23 cellular contexts compared by ENCODE assay signal in the genomic region with DNA sequence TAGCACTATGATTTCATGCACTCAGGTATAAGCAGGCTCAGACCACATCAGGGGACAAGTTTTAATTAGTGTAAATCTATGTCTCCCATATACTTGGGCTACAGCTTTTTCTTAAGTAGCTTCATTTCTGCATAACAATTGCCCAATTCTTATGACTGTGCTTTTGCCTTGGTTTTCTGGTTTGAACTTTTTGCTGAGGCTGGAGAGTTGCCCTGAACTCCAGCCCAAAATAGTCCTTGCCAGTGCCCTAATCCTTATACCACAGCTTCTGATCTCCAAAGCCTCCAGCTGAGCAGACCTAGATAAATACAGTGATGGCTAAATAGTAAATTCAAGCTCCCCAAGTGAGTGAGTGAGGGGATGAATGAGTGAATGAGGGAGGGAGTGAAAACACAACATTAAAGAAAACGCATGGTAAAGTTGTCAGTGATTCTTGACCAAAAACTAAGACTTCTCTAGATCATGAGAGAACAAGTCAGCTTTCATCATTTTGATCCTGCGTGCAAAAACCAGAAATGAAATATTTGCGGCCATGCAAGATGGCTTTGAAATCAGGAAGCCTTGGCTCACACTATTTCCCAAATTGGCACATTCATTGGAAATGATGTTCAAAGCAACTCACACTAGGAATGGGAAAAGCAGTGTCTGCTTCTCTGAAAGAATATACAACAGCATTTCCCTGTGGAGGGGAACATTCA.
DNase-seq lines count a peak whose midpoint lies in the region; ATAC-seq, FAIRE-seq and TF ChIP-seq lines count a peak whose summit lies in the region.
"Had no signal": no experiment of that assay in that cellular context is flagged by ENCODE, and none has a peak within 500 bp of the region (broad histone marks: within the 10 kb centered on the region; RNA-seq: fewer than 3 reads in every experiment).

No MANE protein-coding gene starts in this region.

- no peaks in the 10 kb centered on the region for H3K27me3 Mint-ChIP-seq in GM23338 (ENCODE audit: insufficient read depth, low read depth, poor library complexity)
- H3K27me3 Mint-ChIP-seq in astrocyte (ENCODE audit: low read depth, unreplicated experiment), result no peaks in the 10 kb centered on the region

- H3K27ac Mint-ChIP-seq in GM23338, result 0 out of 2 replicates have a peak overlapping the region, but pooled peaks have one; percentile 76
- no peak overlapping the region for H3K27ac Mint-ChIP-seq in astrocyte (ENCODE audit: unreplicated experiment)

- H3K79me2 ChIP-seq in GM23338 (replicated peaks; ENCODE audit: insufficient read depth) (no peaks in the 10 kb centered on the region), astrocyte (ENCODE audit: insufficient read depth, low read length) (no peaks in the 10 kb centered on the region)

- H3K4me3 ChIP-seq in GM23338 (no peak overlapping the region), astrocyte (ENCODE audit: insufficient read depth, low read depth, low read length) (no peak overlapping the region), foreskin fibroblast (ENCODE audit: low read depth in 1 of 2, low read length in 2 of 2) (no peak overlapping the region), subcutaneous abdominal adipose tissue (ENCODE audit: low read depth in 1 of 5, low read length in 5 of 5) (no peak overlapping the region)
- H3K4me3 ChIP-seq: lower lobe of right lung, transverse colon had no signal

- H3F3A ChIP-seq in GM23338 (replicated peaks; ENCODE audit: low read depth), result no peaks in the 10 kb centered on the region

- H3K27ac ChIP-seq in GM23338 (ENCODE audit: low read depth) (no peak overlapping the region), astrocyte (ENCODE audit: low read depth, low read length) (no peak overlapping the region), subcutaneous abdominal adipose tissue (ENCODE audit: low read depth, low read length) (peak overlapping the region; percentile 45)
- H3K27ac ChIP-seq: lower lobe of right lung, transverse colon had no signal

- H3K36me3 ChIP-seq in GM23338 (ENCODE audit: insufficient read depth), result no peaks in the 10 kb centered on the region
- no peaks in the 10 kb centered on the region for H3K36me3 ChIP-seq in astrocyte (ENCODE audit: insufficient read depth, low read length)
- H3K36me3 ChIP-seq in subcutaneous abdominal adipose tissue (ENCODE audit: control insufficient read depth in 5 of 5, insufficient read depth in 5 of 5, low read length in 5 of 5), result no peaks in the 10 kb centered on the region
- H3K36me3 ChIP-seq: lower lobe of right lung, transverse colon had no signal

- no peak overlapping the region for H3K4me3 Mint-ChIP-seq in GM23338
- H3K4me3 Mint-ChIP-seq in astrocyte (ENCODE audit: unreplicated experiment), result no peak overlapping the region
- H3K4me3 Mint-ChIP-seq: activated T-cell treated with anti-CD3 and anti-CD28 coated beads, Interleukin-2, amount 50 U/mL, for 4 hours had no signal

- no peak overlapping the region for H3K9ac ChIP-seq in astrocyte (ENCODE audit: low read length)
- no peak overlapping the region for H3K9ac ChIP-seq in subcutaneous abdominal adipose tissue (ENCODE audit: low read length in 5 of 5)

- peak overlapping the region; percentile 43; the same call in 1 of the 2 replicates for H3K4me2 ChIP-seq in GM23338
- no peak overlapping the region for H3K4me2 ChIP-seq in astrocyte (ENCODE audit: low read length)

- TF ChIP-seq CTCF in GM23338 (conservative IDR thresholded peaks at IDR 0.05; ENCODE audit: low read depth in 2 of 2) (no peak), astrocyte (IDR thresholded peaks at IDR 0.05; ENCODE audit: insufficient read depth, low read depth, low read length) (no peak), foreskin fibroblast (IDR thresholded peaks at IDR 0.05; ENCODE audit: low read depth, low read length) (no peak)

- FAIRE-seq in astrocyte (lab: Jason Lieb, UNC), result peak; percentile 29
- FAIRE-seq: keratinocyte had no signal

- ATAC-seq in GM23338, result no peak
- no peak for ATAC-seq in GM18858 (IDR thresholded peaks at IDR 0.05; ENCODE audit: unreplicated experiment)
- ATAC-seq: activated T-cell treated with anti-CD3 and anti-CD28 coated beads, Interleukin-2, amount 50 U/mL, for 4 hours; esophagus mucosa; lower lobe of right lung had no signal

- peaks cover 7% of the 10 kb centered on the region; the same call in 2 of the 3 replicates for H3K9me3 Mint-ChIP-seq in GM23338
- H3K9me3 Mint-ChIP-seq in astrocyte (ENCODE audit: unreplicated experiment), result no peaks in the 10 kb centered on the region

- no peak for DNase-seq in GM23338 (ENCODE audit: low spot score)
- DNase-seq in astrocyte (ENCODE audit: low read depth), result peak; percentile 44
- DNase-seq in foreskin fibroblast, result peak; percentile 48 to 59
- no peak for DNase-seq in H4 (ENCODE audit: low spot score)
- DNase-seq in pons (ENCODE audit: low spot score), result no peak
- DNase-seq: activated CD8-positive, alpha-beta memory T cell treated with anti-CD3 and anti-CD28 coated beads for 24 hours; activated naive CD4-positive, alpha-beta T cell treated with Interleukin-2 at 50 U/mL for 16 hours; activated T-cell treated with anti-CD3 and anti-CD28 coated beads, Interleukin-2, amount 50 U/mL, for 4 hours; cerebellar nuclear complex; DND-41; effector CD8-positive, alpha-beta T cell; hippocampal formation; lower lobe of right lung; NCI-H146; NCI-H2171; NCI-H526 treated with DMSO at 0.1 percent for 48 hours; right cardiac atrium; stimulated activated naive CD4-positive, alpha-beta T cell; transverse colon had no signal

- H3K9me3 ChIP-seq in astrocyte (ENCODE audit: insufficient read depth, low read depth, low read length), result no peaks in the 10 kb centered on the region
- no peaks in the 10 kb centered on the region for H3K9me3 ChIP-seq in subcutaneous abdominal adipose tissue (ENCODE audit: control insufficient read depth in 5 of 5, low read length in 5 of 5)
- H3K9me3 ChIP-seq: lower lobe of right lung, transverse colon had no signal

- H3K36me3 Mint-ChIP-seq in GM23338 (ENCODE audit: low read depth), result peaks cover 7% of the 10 kb centered on the region; the same call in 1 of the 3 replicates
- peaks cover 2% of the 10 kb centered on the region for H3K36me3 Mint-ChIP-seq in astrocyte (ENCODE audit: low read depth, unreplicated experiment)

- no peaks in the 10 kb centered on the region for H3K9me2 ChIP-seq in GM23338 (ENCODE audit: insufficient read depth)

- H2AFZ ChIP-seq in GM23338, result peak overlapping the region; percentile 72
- no peak overlapping the region for H2AFZ ChIP-seq in astrocyte (ENCODE audit: low read depth, low read length)

- H4K20me1 ChIP-seq in GM23338 (replicated peaks; ENCODE audit: insufficient read depth) (no peaks in the 10 kb centered on the region), astrocyte (ENCODE audit: insufficient read depth, low read length) (no peaks in the 10 kb centered on the region)

- H3K4me1 ChIP-seq in GM23338 (ENCODE audit: insufficient read depth) (peaks cover 8% of the 10 kb centered on the region; the same call in 1 of the 2 replicates), astrocyte (ENCODE audit: insufficient read depth, low read length) (peaks cover 4% of the 10 kb centered on the region), subcutaneous abdominal adipose tissue (ENCODE audit: control insufficient read depth in 5 of 5, insufficient read depth in 5 of 5, low read length in 5 of 5) (peaks cover 0 to 32% (median 15%) of the 10 kb centered on the region in 5 donors)
- H3K4me1 ChIP-seq: lower lobe of right lung, transverse colon had no signal

- H3K27me3 ChIP-seq in GM23338 (ENCODE audit: insufficient read depth) (no peaks in the 10 kb centered on the region), astrocyte (ENCODE audit: insufficient read depth, low read length) (no peaks in the 10 kb centered on the region), subcutaneous abdominal adipose tissue (ENCODE audit: control insufficient read depth in 5 of 5, insufficient read depth in 4 of 5, low read length in 5 of 5) (no peaks in the 10 kb centered on the region)
- H3K27me3 ChIP-seq: transverse colon had no signal

- H3K4me1 Mint-ChIP-seq in GM23338, result peaks cover 13% of the 10 kb centered on the region
- H3K4me1 Mint-ChIP-seq in astrocyte (ENCODE audit: low read depth, unreplicated experiment), result peaks cover 2% of the 10 kb centered on the region

TF ChIP-seq in GM23338, 12 proteins besides CTCF, POLR2A, EP300 and RAD21:
- TF ChIP-seq ZNF114 (CRISPR knock-in tag; IDR thresholded peaks at IDR 0.05), result no peak

Comparison
In these comparisons a context has a peak if more than half of its experiments do, and no peak if none do; other contexts are left out.
1. DNase-seq: peak in astrocyte (single experiment) and foreskin fibroblast (2 of 2); none in GM23338 (single experiment), H4 (single experiment) and pons (single experiment).